ENCODE assay signal across 1 cellular context in genomic region chr1:26471498-26472329, GRCh38.
TF ChIP-seq lines count a peak whose summit lies in the region.

No MANE protein-coding gene starts in this region.

TF ChIP-seq in K562, 482 proteins besides CTCF, POLR2A, EP300 and RAD21 (continued from another document and continues in another):
- TF ChIP-seq MGA (IDR thresholded peaks at IDR 0.05) (peak; percentile 84), SMC3 (conservative IDR thresholded peaks at IDR 0.05; ENCODE audit: insufficient read depth, low read depth, low read length) (no peak), RB1 (IDR thresholded peaks at IDR 0.05; ENCODE audit: low read depth) (peak; percentile 55; the same call in 1 of the 2 replicates), BHLHE40 (IDR thresholded peaks at IDR 0.05; ENCODE audit: low read length) (no peak), EGR1 (conservative IDR thresholded peaks at IDR 0.05) (no peak), LARP7 (IDR thresholded peaks at IDR 0.05) (no peak), ZNF584 (CRISPR knock-in tag; IDR thresholded peaks at IDR 0.05; ENCODE audit: low read depth) (no peak), WHSC1 (IDR thresholded peaks at IDR 0.05; ENCODE audit: low read length) (no peak), THRAP3 (IDR thresholded peaks at IDR 0.05; ENCODE audit: borderline replicate concordance) (no peak), HES1 (IDR thresholded peaks at IDR 0.05; ENCODE audit: low read depth) (no peak), ZKSCAN8 (CRISPR knock-in tag; IDR thresholded peaks at IDR 0.05) (no peak), MAX (CRISPR knock-in tag; IDR thresholded peaks at IDR 0.05) (peak; percentile 72), U2AF2 (optimal IDR thresholded peaks at IDR 0.05; ENCODE audit: low read depth, low read length) (no peak), ZC3H11A (IDR thresholded peaks at IDR 0.05; ENCODE audit: low read depth, low read length) (no peak), HMBOX1 (IDR thresholded peaks at IDR 0.05) (no peak), PKNOX1 (IDR thresholded peaks at IDR 0.05) (no peak), ZC3H4 (CRISPR knock-in tag; IDR thresholded peaks at IDR 0.05; ENCODE audit: borderline replicate concordance) (no peak), KLF6 (CRISPR knock-in tag; IDR thresholded peaks at IDR 0.05; ENCODE audit: borderline replicate concordance) (no peak), SETDB1 (IDR thresholded peaks at IDR 0.05; ENCODE audit: low read length) (no peak), CHAMP1 (IDR thresholded peaks at IDR 0.05) (no peak), MAFF (IDR thresholded peaks at IDR 0.05; ENCODE audit: low read length) (no peak), SNRNP70 (optimal IDR thresholded peaks at IDR 0.05; ENCODE audit: low read depth, low read length) (no peak), ZC3H8 (IDR thresholded peaks at IDR 0.05) (no peak), MTA1 (IDR thresholded peaks at IDR 0.05; ENCODE audit: borderline replicate concordance) (no peak), OTX1 (CRISPR knock-in tag; IDR thresholded peaks at IDR 0.05) (0 out of 2 replicates have a peak, but pooled peaks have one; percentile 59), CCNT2 (IDR thresholded peaks at IDR 0.05; ENCODE audit: borderline replicate concordance, extremely low read depth, insufficient read length, low read depth, low read length) (peak; percentile 44), ZNF586 (CRISPR knock-in tag; conservative IDR thresholded peaks at IDR 0.05) (no peak), ZNF75A (CRISPR knock-in tag; IDR thresholded peaks at IDR 0.05) (no peak)
- TF ChIP-seq, protein P1, sequence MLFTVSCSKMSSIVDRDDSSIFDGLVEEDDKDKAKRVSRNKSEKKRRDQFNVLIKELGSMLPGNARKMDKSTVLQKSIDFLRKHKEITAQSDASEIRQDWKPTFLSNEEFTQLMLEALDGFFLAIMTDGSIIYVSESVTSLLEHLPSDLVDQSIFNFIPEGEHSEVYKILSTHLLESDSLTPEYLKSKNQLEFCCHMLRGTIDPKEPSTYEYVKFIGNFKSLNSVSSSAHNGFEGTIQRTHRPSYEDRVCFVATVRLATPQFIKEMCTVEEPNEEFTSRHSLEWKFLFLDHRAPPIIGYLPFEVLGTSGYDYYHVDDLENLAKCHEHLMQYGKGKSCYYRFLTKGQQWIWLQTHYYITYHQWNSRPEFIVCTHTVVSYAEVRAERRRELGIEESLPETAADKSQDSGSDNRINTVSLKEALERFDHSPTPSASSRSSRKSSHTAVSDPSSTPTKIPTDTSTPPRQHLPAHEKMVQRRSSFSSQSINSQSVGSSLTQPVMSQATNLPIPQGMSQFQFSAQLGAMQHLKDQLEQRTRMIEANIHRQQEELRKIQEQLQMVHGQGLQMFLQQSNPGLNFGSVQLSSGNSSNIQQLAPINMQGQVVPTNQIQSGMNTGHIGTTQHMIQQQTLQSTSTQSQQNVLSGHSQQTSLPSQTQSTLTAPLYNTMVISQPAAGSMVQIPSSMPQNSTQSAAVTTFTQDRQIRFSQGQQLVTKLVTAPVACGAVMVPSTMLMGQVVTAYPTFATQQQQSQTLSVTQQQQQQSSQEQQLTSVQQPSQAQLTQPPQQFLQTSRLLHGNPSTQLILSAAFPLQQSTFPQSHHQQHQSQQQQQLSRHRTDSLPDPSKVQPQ (CRISPR knock-in tag; IDR thresholded peaks at IDR 0.05; ENCODE audit: borderline replicate concordance) = no peak
- TF ChIP-seq, protein P2, sequence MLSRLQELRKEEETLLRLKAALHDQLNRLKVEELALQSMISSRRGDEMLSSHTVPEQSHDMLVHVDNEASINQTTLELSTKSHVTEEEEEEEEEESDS (CRISPR knock-in tag; IDR thresholded peaks at IDR 0.05) = no peak
- TF ChIP-seq, protein P3, sequence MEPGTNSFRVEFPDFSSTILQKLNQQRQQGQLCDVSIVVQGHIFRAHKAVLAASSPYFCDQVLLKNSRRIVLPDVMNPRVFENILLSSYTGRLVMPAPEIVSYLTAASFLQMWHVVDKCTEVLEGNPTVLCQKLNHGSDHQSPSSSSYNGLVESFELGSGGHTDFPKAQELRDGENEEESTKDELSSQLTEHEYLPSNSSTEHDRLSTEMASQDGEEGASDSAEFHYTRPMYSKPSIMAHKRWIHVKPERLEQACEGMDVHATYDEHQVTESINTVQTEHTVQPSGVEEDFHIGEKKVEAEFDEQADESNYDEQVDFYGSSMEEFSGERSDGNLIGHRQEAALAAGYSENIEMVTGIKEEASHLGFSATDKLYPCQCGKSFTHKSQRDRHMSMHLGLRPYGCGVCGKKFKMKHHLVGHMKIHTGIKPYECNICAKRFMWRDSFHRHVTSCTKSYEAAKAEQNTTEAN (CRISPR knock-in tag; IDR thresholded peaks at IDR 0.05) = no peak
- TF ChIP-seq, protein P4, sequence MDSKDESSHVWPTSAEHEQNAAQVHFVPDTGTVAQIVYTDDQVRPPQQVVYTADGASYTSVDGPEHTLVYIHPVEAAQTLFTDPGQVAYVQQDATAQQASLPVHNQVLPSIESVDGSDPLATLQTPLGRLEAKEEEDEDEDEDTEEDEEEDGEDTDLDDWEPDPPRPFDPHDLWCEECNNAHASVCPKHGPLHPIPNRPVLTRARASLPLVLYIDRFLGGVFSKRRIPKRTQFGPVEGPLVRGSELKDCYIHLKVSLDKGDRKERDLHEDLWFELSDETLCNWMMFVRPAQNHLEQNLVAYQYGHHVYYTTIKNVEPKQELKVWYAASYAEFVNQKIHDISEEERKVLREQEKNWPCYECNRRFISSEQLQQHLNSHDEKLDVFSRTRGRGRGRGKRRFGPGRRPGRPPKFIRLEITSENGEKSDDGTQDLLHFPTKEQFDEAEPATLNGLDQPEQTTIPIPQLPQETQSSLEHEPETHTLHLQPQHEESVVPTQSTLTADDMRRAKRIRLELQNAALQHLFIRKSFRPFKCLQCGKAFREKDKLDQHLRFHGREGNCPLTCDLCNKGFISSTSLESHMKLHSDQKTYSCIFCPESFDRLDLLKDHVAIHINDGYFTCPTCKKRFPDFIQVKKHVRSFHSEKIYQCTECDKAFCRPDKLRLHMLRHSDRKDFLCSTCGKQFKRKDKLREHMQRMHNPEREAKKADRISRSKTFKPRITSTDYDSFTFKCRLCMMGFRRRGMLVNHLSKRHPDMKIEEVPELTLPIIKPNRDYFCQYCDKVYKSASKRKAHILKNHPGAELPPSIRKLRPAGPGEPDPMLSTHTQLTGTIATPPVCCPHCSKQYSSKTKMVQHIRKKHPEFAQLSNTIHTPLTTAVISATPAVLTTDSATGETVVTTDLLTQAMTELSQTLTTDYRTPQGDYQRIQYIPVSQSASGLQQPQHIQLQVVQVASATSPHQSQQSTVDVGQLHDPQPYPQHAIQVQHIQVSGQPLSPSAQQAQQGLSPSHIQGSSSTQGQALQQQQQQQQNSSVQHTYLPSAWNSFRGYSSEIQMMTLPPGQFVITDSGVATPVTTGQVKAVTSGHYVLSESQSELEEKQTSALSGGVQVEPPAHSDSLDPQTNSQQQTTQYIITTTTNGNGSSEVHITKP (IDR thresholded peaks at IDR 0.05; ENCODE audit: partially characterized antibody) = no peak
